In the genomic region with DNA sequence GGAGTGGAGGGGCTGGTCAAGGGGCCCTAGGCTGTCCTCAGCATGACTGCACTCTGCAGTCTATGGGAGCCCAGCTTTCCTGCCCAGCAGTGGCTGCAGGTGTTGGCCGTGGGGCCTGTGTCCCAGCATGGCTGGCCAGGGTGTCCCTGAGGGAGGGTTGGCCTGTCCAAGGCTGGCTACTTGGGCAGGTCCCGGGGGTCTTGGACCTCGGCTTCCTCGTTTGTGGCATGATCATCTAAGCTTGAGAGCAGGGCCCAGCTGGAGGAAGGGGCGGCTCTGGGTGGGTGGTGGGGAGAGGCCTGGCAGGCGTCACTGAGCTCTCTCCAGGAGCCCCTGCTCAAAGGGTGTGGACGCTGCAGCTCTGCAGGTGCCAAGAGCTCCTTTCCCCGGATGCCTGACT, we compare ENCODE assay signal across 23 cellular contexts. TPM values are rescaled to one million over a fixed set of nuclear protein-coding genes. Genes with fewer than 3 reads are reported as not detected.
"Had no signal": no experiment of that assay in that cellular context is flagged by ENCODE, and none has a peak within 500 bp of the region (broad histone marks: within the 10 kb centered on the region; RNA-seq: fewer than 3 reads in every experiment).

No MANE protein-coding gene starts in this region.

- H3K9me2 ChIP-seq: SK-N-SH had no signal

- DNase-seq: NCI-H1092, NCI-H1105 treated with DMSO at 0.1 percent for 48 hours, NCI-H1417 treated with DMSO at 0.1 percent for 48 hours, NCI-H146, NCI-H187, NCI-H2029, NCI-H2081 treated with DMSO at 0.1 percent for 48 hours, NCI-H2171, NCI-H226, NCI-H446, NCI-H510A, NCI-H524 treated with DMSO at 0.1 percent for 48 hours, NCI-H69, NCI-H774, RPMI8226, SHP77, SK-N-SH, SW 1271 had no signal

- H3K4me3 Mint-ChIP-seq: IgD-negative memory B cell had no signal

- H3K9me3 Mint-ChIP-seq: IgD-negative memory B cell had no signal

- H3K9me3 ChIP-seq: SK-N-SH had no signal

- H3K4me2 ChIP-seq: SK-N-SH had no signal

- H3K27ac ChIP-seq: HL-60 had no signal

- ATAC-seq: K562 had no signal

- H3K4me3 ChIP-seq: K562 had no signal

- H3K27ac Mint-ChIP-seq: IgD-negative memory B cell had no signal

- H3K27me3 Mint-ChIP-seq: IgD-negative memory B cell had no signal

RNA-seq across cellular contexts. Expression of gene CFAP46, which starts 43.7 kb away (rescaled TPM):
- total RNA-seq: K562, LHCN-M2, SK-MEL-5 had no signal
- polyA plus RNA-seq: IgD-negative memory B cell, K562 had no signal
